Comparison of ENCODE assay signal across 9 cellular contexts in the genomic region with DNA sequence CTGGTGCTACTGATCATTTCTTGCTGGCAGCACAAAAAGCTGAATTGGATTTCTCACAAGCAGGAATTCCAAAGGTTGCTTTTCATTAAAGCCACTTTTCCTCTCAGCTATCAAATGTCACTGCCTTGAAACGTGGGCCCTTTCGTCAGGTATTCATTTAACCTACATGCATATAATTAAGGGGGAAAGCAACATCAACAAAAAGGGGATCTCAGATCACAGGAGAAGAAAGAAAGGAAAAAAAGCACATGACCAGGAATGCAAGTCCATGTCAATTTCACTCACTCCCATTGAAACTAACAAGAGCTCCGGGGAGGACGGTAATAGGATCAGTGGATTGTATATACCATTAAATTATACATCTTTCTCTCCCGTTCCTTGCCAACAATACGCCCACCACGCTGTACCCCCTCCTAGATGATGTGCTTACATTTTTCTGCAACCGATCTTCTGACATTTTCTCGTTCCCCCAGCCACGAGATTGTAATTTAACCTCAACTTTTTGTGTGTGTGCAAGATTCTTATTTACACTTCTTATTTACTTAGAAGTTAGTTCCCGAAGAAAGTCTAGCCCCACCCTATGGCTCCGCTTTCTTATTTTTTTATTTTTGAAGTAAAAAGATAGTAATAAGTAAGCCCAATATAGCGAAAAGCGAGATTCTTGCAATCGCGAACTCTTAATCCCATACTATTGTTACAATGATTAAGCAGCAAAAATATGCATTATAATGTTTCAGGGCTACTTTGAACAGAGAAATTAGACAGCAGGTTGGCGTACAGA. TPM values are rescaled to one million over a fixed set of nuclear protein-coding genes. Genes with fewer than 3 reads are reported as not detected.
DNase-seq lines count a peak whose midpoint lies in the region; ATAC-seq and TF ChIP-seq lines count a peak whose summit lies in the region.
"Had no signal": no experiment of that assay in that cellular context is flagged by ENCODE, and none has a peak within 500 bp of the region (broad histone marks: within the 10 kb centered on the region; RNA-seq: fewer than 3 reads in every experiment).

No MANE protein-coding gene starts in this region.

- TF ChIP-seq CTCF in WERI-Rb-1 (IDR thresholded peaks at IDR 0.05; ENCODE audit: low read depth, low read length): no peak

- peak overlapping the region; percentile 89 for H3K9ac ChIP-seq in iPS-18a (ENCODE audit: low read length)

- no peak for ATAC-seq in natural killer cell treated with Interleukin-12 subunit alpha and Interleukin-12 subunit beta and Interleukin-15 and Interleukin-18, amount 100 ng/mL, for 72 hours
- no peak for ATAC-seq in HG03196 (IDR thresholded peaks at IDR 0.05; ENCODE audit: unreplicated experiment)

- H3K27me3 Mint-ChIP-seq in natural killer cell treated with Interleukin-12 subunit alpha and Interleukin-12 subunit beta and Interleukin-15 and Interleukin-18, amount 100 ng/mL, for 72 hours: peaks cover 11 to 16% of the 10 kb centered on the region in 2 donors

- H3K4me1 ChIP-seq in iPS-18a (ENCODE audit: control insufficient read depth, low read depth, low read length): peaks cover 31% of the 10 kb centered on the region

- H3K27ac Mint-ChIP-seq in natural killer cell treated with Interleukin-12 subunit alpha and Interleukin-12 subunit beta and Interleukin-15 and Interleukin-18, amount 100 ng/mL, for 72 hours: no peak overlapping the region
- H3K27ac Mint-ChIP-seq: stimulated activated naive CD8-positive, alpha-beta T cell treated with anti-CD3 and anti-CD28 coated beads, Interleukin-15, Interleukin-2, amounts not matched to agents 100 ng/mL and 50 ng/mL, for 24 hours had no signal

- H3K9me3 ChIP-seq in WERI-Rb-1 (ENCODE audit: severe bottlenecking) (no peaks in the 10 kb centered on the region), iPS-18a (ENCODE audit: control insufficient read depth, low read depth, low read length) (no peaks in the 10 kb centered on the region)

- peaks cover 7% of the 10 kb centered on the region for H3K36me3 Mint-ChIP-seq in natural killer cell treated with Interleukin-12 subunit alpha and Interleukin-12 subunit beta and Interleukin-15 and Interleukin-18, amount 100 ng/mL, for 72 hours

- H3K9me3 Mint-ChIP-seq in natural killer cell treated with Interleukin-12 subunit alpha and Interleukin-12 subunit beta and Interleukin-15 and Interleukin-18, amount 100 ng/mL, for 72 hours: peaks cover 4% of the 10 kb centered on the region

- no peaks in the 10 kb centered on the region for H3K27me3 ChIP-seq in WERI-Rb-1 (ENCODE audit: insufficient read depth, low read depth, severe bottlenecking)
- H3K27me3 ChIP-seq in iPS-18a (ENCODE audit: control insufficient read depth, insufficient read depth, low read length): no peaks in the 10 kb centered on the region

- peak overlapping the region; percentile 91 for H3K4me3 ChIP-seq in WERI-Rb-1 (ENCODE audit: low read depth, low read length)
- H3K4me3 ChIP-seq in iPS-18a (ENCODE audit: low read length): peak overlapping the region; percentile 80
- H3K4me3 ChIP-seq in skin epidermis: peak overlapping the region; percentile 43 to 61 (median 50)

- DNase-seq in HS-5 (ENCODE audit: low read depth): peak; percentile 25
- no peak for DNase-seq in WERI-Rb-1
- no peak for DNase-seq in stimulated activated naive CD4-positive, alpha-beta T cell treated with Interleukin-2 at 50 U/mL for 16 hours (lab: John Stamatoyannopoulos, UW)
- DNase-seq in AG20443 (ENCODE audit: low spot score): no peak
- DNase-seq in natural killer cell treated with Interleukin-12 subunit alpha and Interleukin-12 subunit beta and Interleukin-15 and Interleukin-18, amount 100 ng/mL, for 72 hours (ENCODE audit: low spot score): no peak

- peak overlapping the region; percentile 90 for H3K27ac ChIP-seq in WERI-Rb-1
- peak overlapping the region; percentile 32 for H3K27ac ChIP-seq in iPS-18a (ENCODE audit: low read length)
- H3K27ac ChIP-seq in skin epidermis: peak overlapping the region in 19 of 21 experiments; percentile 26 to 94 (median 78)

- H3K4me3 Mint-ChIP-seq in natural killer cell treated with Interleukin-12 subunit alpha and Interleukin-12 subunit beta and Interleukin-15 and Interleukin-18, amount 100 ng/mL, for 72 hours: no peak overlapping the region

- H3K36me3 ChIP-seq in WERI-Rb-1 (0 out of 2 replicates have a peak, but pooled peaks cover 3% of the 10 kb centered on the region), iPS-18a (ENCODE audit: control insufficient read depth, low read depth, low read length) (no peaks in the 10 kb centered on the region)

- no peaks in the 10 kb centered on the region for H3K4me1 Mint-ChIP-seq in natural killer cell treated with Interleukin-12 subunit alpha and Interleukin-12 subunit beta and Interleukin-15 and Interleukin-18, amount 100 ng/mL, for 72 hours (ENCODE audit: low read depth in 2 of 2)

RNA-seq across cellular contexts. Expression of gene FIGN, which starts 0.7 kb away (rescaled TPM):
- not detected for total RNA-seq in natural killer cell treated with Interleukin-12 subunit alpha and Interleukin-12 subunit beta and Interleukin-15 and Interleukin-18, amount 100 ng/mL, for 72 hours

Comparison
In these comparisons a context has a peak if more than half of its experiments do, and no peak if none do; other contexts are left out.
1. H3K27ac ChIP-seq: peak in every context shown above with its lines; median percentile 90 in WERI-Rb-1; 78 in skin epidermis; 32 in iPS-18a.